Comparison of ENCODE assay signal across 2 cellular contexts in the genomic region with DNA sequence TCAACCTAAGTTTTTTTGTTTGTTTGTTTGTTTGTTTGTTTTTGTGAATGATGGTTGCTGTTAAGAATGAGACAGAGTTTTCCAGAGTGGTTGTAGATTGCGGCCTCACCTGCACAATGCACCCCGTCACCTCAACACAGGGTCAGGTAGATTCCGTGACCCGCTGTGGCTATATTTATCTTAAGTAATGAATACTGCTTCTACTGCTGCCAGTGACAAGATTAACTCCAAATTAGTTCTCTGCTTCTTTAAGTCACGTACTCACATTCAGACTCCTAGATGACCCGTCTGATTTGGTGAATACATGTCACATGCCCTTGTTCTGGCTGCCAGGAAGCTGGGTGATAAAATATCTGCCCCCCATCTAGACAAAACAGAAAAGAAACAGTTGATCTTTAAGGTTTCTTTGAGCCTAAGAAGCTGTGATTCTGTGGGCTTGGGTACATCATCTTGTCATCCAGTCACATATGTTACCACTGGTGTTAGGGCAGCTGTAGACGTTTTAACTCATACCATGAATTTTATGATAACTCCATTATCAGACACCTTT.
TF ChIP-seq lines count a peak whose summit lies in the region.

No MANE protein-coding gene starts in this region.

TF ChIP-seq in IMR-90, 13 proteins besides CTCF, POLR2A, EP300 and RAD21:
- TF ChIP-seq, protein P1, sequence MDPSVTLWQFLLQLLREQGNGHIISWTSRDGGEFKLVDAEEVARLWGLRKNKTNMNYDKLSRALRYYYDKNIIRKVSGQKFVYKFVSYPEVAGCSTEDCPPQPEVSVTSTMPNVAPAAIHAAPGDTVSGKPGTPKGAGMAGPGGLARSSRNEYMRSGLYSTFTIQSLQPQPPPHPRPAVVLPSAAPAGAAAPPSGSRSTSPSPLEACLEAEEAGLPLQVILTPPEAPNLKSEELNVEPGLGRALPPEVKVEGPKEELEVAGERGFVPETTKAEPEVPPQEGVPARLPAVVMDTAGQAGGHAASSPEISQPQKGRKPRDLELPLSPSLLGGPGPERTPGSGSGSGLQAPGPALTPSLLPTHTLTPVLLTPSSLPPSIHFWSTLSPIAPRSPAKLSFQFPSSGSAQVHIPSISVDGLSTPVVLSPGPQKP (IDR thresholded peaks at IDR 0.05; ENCODE audit: borderline replicate concordance, low read depth, low read length) = no peak
- TF ChIP-seq RCOR1 (IDR thresholded peaks at IDR 0.05; ENCODE audit: insufficient replicate concordance, low read length) (no peak), CHD1 (IDR thresholded peaks at IDR 0.05; ENCODE audit: low read depth, low read length) (no peak), MAZ (IDR thresholded peaks at IDR 0.05; ENCODE audit: borderline replicate concordance, low read depth, low read length) (no peak), FOS (IDR thresholded peaks at IDR 0.05; ENCODE audit: low read depth, low read length) (no peak), BHLHE40 (IDR thresholded peaks at IDR 0.05; ENCODE audit: low read depth, low read length) (no peak), NFE2L2 (IDR thresholded peaks at IDR 0.05; ENCODE audit: low read depth, low read length) (no peak)

TF ChIP-seq in WTC11, 78 proteins besides CTCF, POLR2A, EP300 and RAD21:
- TF ChIP-seq PRDM15 (CRISPR knock-in tag; IDR thresholded peaks at IDR 0.05) (no peak), MXD4 (CRISPR knock-in tag; IDR thresholded peaks at IDR 0.05; ENCODE audit: borderline replicate concordance) (no peak), ATF3 (CRISPR knock-in tag; conservative IDR thresholded peaks at IDR 0.05) (no peak), TP53 (CRISPR knock-in tag; IDR thresholded peaks at IDR 0.05) (no peak), HMGXB4 (CRISPR knock-in tag; IDR thresholded peaks at IDR 0.05) (no peak), ESRRA (CRISPR knock-in tag; IDR thresholded peaks at IDR 0.05; ENCODE audit: borderline replicate concordance) (no peak), SOX15 (CRISPR knock-in tag; IDR thresholded peaks at IDR 0.05) (no peak), ZNF416 (CRISPR knock-in tag; IDR thresholded peaks at IDR 0.05) (no peak), ZNF396 (CRISPR knock-in tag; IDR thresholded peaks at IDR 0.05; ENCODE audit: borderline replicate concordance) (no peak), E2F5 (CRISPR knock-in tag; IDR thresholded peaks at IDR 0.05) (no peak), E2F4 (CRISPR knock-in tag; IDR thresholded peaks at IDR 0.05; ENCODE audit: borderline replicate concordance, low read depth) (no peak), TCF7 (CRISPR knock-in tag; IDR thresholded peaks at IDR 0.05; ENCODE audit: low read depth) (no peak), ZNF138 (CRISPR knock-in tag; conservative IDR thresholded peaks at IDR 0.05) (no peak), GTF2I (CRISPR knock-in tag; conservative IDR thresholded peaks at IDR 0.05) (no peak), RELA (CRISPR knock-in tag; IDR thresholded peaks at IDR 0.05; ENCODE audit: borderline replicate concordance) (no peak)
- TF ChIP-seq, protein P2, sequence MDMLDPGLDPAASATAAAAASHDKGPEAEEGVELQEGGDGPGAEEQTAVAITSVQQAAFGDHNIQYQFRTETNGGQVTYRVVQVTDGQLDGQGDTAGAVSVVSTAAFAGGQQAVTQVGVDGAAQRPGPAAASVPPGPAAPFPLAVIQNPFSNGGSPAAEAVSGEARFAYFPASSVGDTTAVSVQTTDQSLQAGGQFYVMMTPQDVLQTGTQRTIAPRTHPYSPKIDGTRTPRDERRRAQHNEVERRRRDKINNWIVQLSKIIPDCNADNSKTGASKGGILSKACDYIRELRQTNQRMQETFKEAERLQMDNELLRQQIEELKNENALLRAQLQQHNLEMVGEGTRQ (CRISPR knock-in tag; IDR thresholded peaks at IDR 0.05) = no peak
- TF ChIP-seq, protein P3, sequence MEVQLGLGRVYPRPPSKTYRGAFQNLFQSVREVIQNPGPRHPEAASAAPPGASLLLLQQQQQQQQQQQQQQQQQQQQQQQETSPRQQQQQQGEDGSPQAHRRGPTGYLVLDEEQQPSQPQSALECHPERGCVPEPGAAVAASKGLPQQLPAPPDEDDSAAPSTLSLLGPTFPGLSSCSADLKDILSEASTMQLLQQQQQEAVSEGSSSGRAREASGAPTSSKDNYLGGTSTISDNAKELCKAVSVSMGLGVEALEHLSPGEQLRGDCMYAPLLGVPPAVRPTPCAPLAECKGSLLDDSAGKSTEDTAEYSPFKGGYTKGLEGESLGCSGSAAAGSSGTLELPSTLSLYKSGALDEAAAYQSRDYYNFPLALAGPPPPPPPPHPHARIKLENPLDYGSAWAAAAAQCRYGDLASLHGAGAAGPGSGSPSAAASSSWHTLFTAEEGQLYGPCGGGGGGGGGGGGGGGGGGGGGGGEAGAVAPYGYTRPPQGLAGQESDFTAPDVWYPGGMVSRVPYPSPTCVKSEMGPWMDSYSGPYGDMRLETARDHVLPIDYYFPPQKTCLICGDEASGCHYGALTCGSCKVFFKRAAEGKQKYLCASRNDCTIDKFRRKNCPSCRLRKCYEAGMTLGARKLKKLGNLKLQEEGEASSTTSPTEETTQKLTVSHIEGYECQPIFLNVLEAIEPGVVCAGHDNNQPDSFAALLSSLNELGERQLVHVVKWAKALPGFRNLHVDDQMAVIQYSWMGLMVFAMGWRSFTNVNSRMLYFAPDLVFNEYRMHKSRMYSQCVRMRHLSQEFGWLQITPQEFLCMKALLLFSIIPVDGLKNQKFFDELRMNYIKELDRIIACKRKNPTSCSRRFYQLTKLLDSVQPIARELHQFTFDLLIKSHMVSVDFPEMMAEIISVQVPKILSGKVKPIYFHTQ (CRISPR knock-in tag; IDR thresholded peaks at IDR 0.05) = no peak
